Comparison of ENCODE assay signal across 8 cellular contexts in genomic region chr14:104137297-104138097, GRCh38. TPM values are rescaled to one million over a fixed set of nuclear protein-coding genes. Genes with fewer than 3 reads are reported as not detected.
DNase-seq lines count a peak whose midpoint lies in the region; TF ChIP-seq lines count a peak whose summit lies in the region.

No MANE protein-coding gene starts in this region.

- CTCF ChIA-PET in AG04450 (lab: Charles Lee) = interaction anchor here (0.6 kb wide), 1 partner anchor 12 kb away, joined by 3 read pairs; no protein-coding TSS in a partner anchor

- H3K4me1 Mint-ChIP-seq in nephron progenitor cell = peaks cover 12% of the 10 kb centered on the region

- H3K9me3 ChIP-seq in AG04450 (ENCODE audit: control insufficient read depth, insufficient read depth, low read length) (no peaks in the 10 kb centered on the region; the same call in 1 of the 2 replicates), stomach smooth muscle (ENCODE audit: control insufficient read depth in 2 of 2, low read length in 2 of 2) (no peaks in the 10 kb centered on the region)

- H3K4me3 Mint-ChIP-seq in nephron progenitor cell = peak overlapping the region; percentile 64

- H3K27ac ChIP-seq in AG04450 (ENCODE audit: low read depth, low read length) (no peak overlapping the region), stomach smooth muscle (ENCODE audit: low read length) (no peak overlapping the region)

- no peak for DNase-seq in AG04450 (ENCODE audit: low read depth, low spot score)
- DNase-seq in H4 (ENCODE audit: low spot score) = peak; percentile 31
- DNase-seq in NOMO-1 treated with DMSO at 0.1 percent for 48 hours (lab: John Stamatoyannopoulos, UW; ENCODE audit: unreplicated experiment) = peak; percentile 29
- DNase-seq in activated T-helper 1 cell treated with Interleukin-2 at 50 U/mL for 16 hours (ENCODE audit: low read depth) = peak; percentile 27
- peak; percentile 32 for DNase-seq in fibroblast of mammary gland (ENCODE audit: low read depth)
- peak; percentile 91 for DNase-seq in nephron progenitor cell
- DNase-seq in COLO829 (ENCODE audit: low spot score) = no peak

- peak; percentile 34 for TF ChIP-seq CTCF in AG04450 (IDR thresholded peaks at IDR 0.05; ENCODE audit: low read depth, low read length)
- peak; percentile 18 for TF ChIP-seq CTCF in fibroblast of mammary gland (conservative IDR thresholded peaks at IDR 0.05; ENCODE audit: control insufficient read depth, insufficient read depth, low read depth, low read length)
- TF ChIP-seq CTCF in nephron progenitor cell (IDR thresholded peaks at IDR 0.05) = peak; percentile 86

- no peaks in the 10 kb centered on the region for H3K36me3 Mint-ChIP-seq in nephron progenitor cell (ENCODE audit: low read depth)

- POLR2A ChIA-PET in AG04450 (lab: Yijun Ruan, JAX) = no interaction called here

- peaks cover 25% of the 10 kb centered on the region for H3K4me1 ChIP-seq in stomach smooth muscle (ENCODE audit: control insufficient read depth, insufficient read depth, low read length)

- H3K9me3 Mint-ChIP-seq in nephron progenitor cell = no peaks in the 10 kb centered on the region

- H3K9ac ChIP-seq in stomach smooth muscle (ENCODE audit: low read length in 2 of 2) = no peak overlapping the region

- peaks cover 28% of the 10 kb centered on the region for H3K27me3 ChIP-seq in AG04450 (ENCODE audit: control insufficient read depth, insufficient read depth, low read length)
- H3K27me3 ChIP-seq in stomach smooth muscle (ENCODE audit: control insufficient read depth in 1 of 2, insufficient read depth in 2 of 2, low read length in 2 of 2) = peaks cover 32 to 61% of the 10 kb centered on the region in 2 donors

- H3K27ac Mint-ChIP-seq in nephron progenitor cell = no peak overlapping the region

- H3K4me3 ChIP-seq in AG04450 (ENCODE audit: low read depth, low read length) (no peak overlapping the region), fibroblast of mammary gland (ENCODE audit: control insufficient read depth, low read depth, low read length) (no peak overlapping the region), stomach smooth muscle (ENCODE audit: low read length in 2 of 2) (peak overlapping the region; percentile 43 to 68)

- peaks cover 73% of the 10 kb centered on the region for H3K27me3 Mint-ChIP-seq in nephron progenitor cell (ENCODE audit: low read depth, poor library complexity)

- no peaks in the 10 kb centered on the region for H3K36me3 ChIP-seq in stomach smooth muscle (ENCODE audit: control insufficient read depth in 2 of 2, insufficient read depth in 2 of 2, low read length in 2 of 2)

RNA-seq across cellular contexts. Expression of gene KIF26A, which starts 0.9 kb away (rescaled TPM):
- polyA plus RNA-seq in AG04450 (2011; rRNA removed) = not detected in 2 replicates
- polyA minus RNA-seq in AG04450 (2011; rRNA and poly(A)+ RNA removed) = not detected in 2 replicates
- total RNA-seq in H4 (2014; rRNA removed; shearing (Covaris generic)) = 0.77 and 1.6 TPM in 2 replicates

RNA-seq across cellular contexts. Expression of gene ASPG, which starts 52.0 kb away (rescaled TPM):
- polyA plus RNA-seq in AG04450 (2011; rRNA removed) = not detected in 2 replicates
- not detected in 2 replicates for polyA minus RNA-seq in AG04450 (2011; rRNA and poly(A)+ RNA removed)
- total RNA-seq in H4 (2014; rRNA removed; shearing (Covaris generic)) = not detected in 2 replicates

Comparison
In these comparisons a context has a peak if more than half of its experiments do, and no peak if none do; other contexts are left out.
1. DNase-seq: peak in H4 (single experiment), NOMO-1 treated with DMSO at 0.1 percent for 48 hours (single experiment), activated T-helper 1 cell treated with Interleukin-2 at 50 U/mL for 16 hours (single experiment), fibroblast of mammary gland (single experiment) and nephron progenitor cell (single experiment); none in AG04450 (single experiment) and COLO829 (single experiment).
2. H3K4me3 ChIP-seq: peak in stomach smooth muscle (2 of 2); none in AG04450 (single experiment) and fibroblast of mammary gland (single experiment).
3. CTCF ChIP-seq: peak in every context shown above with its lines; median percentile 86 in nephron progenitor cell; 34 in AG04450; 18 in fibroblast of mammary gland.